ENCODE assay signal across 9 cellular contexts in the genomic region with DNA sequence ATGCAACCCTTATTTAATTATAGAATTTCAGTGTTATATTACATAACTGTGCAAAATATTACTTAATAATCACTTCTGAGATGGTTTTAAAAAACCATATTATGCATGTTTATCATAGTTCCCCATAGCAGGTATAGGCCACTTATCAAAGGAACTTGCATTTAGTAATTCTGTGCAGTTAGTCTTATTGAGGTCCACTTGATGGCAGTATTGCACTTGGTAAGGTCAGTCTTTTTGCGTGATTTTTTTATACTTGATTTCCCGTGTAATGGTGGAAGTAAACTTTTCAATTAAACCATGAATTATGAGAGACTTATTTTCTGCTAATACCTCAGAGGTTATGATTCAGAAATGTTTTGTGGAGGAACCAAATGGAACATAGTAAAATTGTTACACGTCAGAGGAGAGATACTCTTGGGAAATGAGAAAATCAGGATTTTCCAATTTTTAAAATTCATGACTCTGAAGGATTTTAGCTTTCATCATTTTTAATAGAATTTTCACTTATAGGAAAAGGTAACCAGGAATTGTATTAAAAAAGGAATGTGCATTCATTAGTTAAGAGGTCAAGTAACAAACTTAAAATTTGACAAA.
DNase-seq lines count a peak whose midpoint lies in the region; ATAC-seq and TF ChIP-seq lines count a peak whose summit lies in the region.
"Had no signal": no experiment of that assay in that cellular context is flagged by ENCODE, and none has a peak within 500 bp of the region (broad histone marks: within the 10 kb centered on the region; RNA-seq: fewer than 3 reads in every experiment).

No MANE protein-coding gene starts in this region.

- H3K36me3 Mint-ChIP-seq in natural killer cell, result no peaks in the 10 kb centered on the region

- no peaks in the 10 kb centered on the region for H3K36me3 ChIP-seq in tibial artery
- no peaks in the 10 kb centered on the region for H3K36me3 ChIP-seq in testis (ENCODE audit: low read depth, missing control alignments)

- TF ChIP-seq CTCF in HL-60 (IDR thresholded peaks at IDR 0.05; ENCODE audit: insufficient read depth, low read length) (no peak), retinal pigment epithelial cell (conservative IDR thresholded peaks at IDR 0.05; ENCODE audit: low read depth, low read length) (peak; percentile 63), tibial artery (IDR thresholded peaks at IDR 0.05) (peak in 1 of 2 experiments; percentile 19), natural killer cell (IDR thresholded peaks at IDR 0.05) (no peak), testis (IDR thresholded peaks at IDR 0.05) (peak in 1 of 3 experiments; percentile 22)

- no peaks in the 10 kb centered on the region for H3K4me1 Mint-ChIP-seq in natural killer cell
- H3K4me1 Mint-ChIP-seq: activated B cell treated with CpG ODN at 0.5 μM for 24 hours had no signal

- no peak for TF ChIP-seq POLR2A in testis (IDR thresholded peaks at IDR 0.05)

- no peak overlapping the region for H3K4me3 Mint-ChIP-seq in natural killer cell
- H3K4me3 Mint-ChIP-seq: activated B cell treated with CpG ODN at 0.5 μM for 24 hours had no signal

- ATAC-seq in esophagus mucosa (peak; percentile 53), natural killer cell (no peak)

- WGBS in testis, 2 donors, result 27 to 30% methylated on average over 3 of the region's 3 CpGs

- no peaks in the 10 kb centered on the region for H3K27me3 Mint-ChIP-seq in natural killer cell (ENCODE audit: low read depth in 2 of 2)
- H3K27me3 Mint-ChIP-seq: activated B cell treated with CpG ODN at 0.5 μM for 24 hours had no signal

- no peak overlapping the region for H3K27ac ChIP-seq in HL-60 (replicated peaks)
- H3K27ac ChIP-seq in tibial artery, result no peak overlapping the region
- H3K27ac ChIP-seq in testis, result no peak overlapping the region

- peaks cover 0 to 2% of the 10 kb centered on the region in 2 donors for H3K9me3 Mint-ChIP-seq in natural killer cell
- H3K9me3 Mint-ChIP-seq: activated B cell treated with CpG ODN at 0.5 μM for 24 hours had no signal

- no peak overlapping the region for H3K27ac Mint-ChIP-seq in natural killer cell
- H3K27ac Mint-ChIP-seq: activated B cell treated with CpG ODN at 0.5 μM for 24 hours had no signal

- DNase-seq in ELR (ENCODE audit: low read depth) (peak; percentile 42), HL-60 (ENCODE audit: low read depth in 1 of 2, low spot score in 1 of 2) (peak; percentile 5 to 12), OCI-M1 (lab: John Stamatoyannopoulos, UW) (peak; percentile 73), retinal pigment epithelial cell (ENCODE audit: low read depth) (peak; percentile 58), tibial artery (no peak), natural killer cell (no peak), testis (no peak)
- DNase-seq: activated B cell treated with CpG ODN at 0.5 μM for 24 hours had no signal

- H3K4me1 ChIP-seq in tibial artery (no peaks in the 10 kb centered on the region), testis (no peaks in the 10 kb centered on the region)

- no peak overlapping the region for H3K4me3 ChIP-seq in HL-60 (replicated peaks; ENCODE audit: insufficient read depth, low read length)
- no peak overlapping the region for H3K4me3 ChIP-seq in retinal pigment epithelial cell (ENCODE audit: low read length)
- no peak overlapping the region for H3K4me3 ChIP-seq in tibial artery
- H3K4me3 ChIP-seq in testis, result no peak overlapping the region

- H3K27me3 ChIP-seq in HL-60 (ENCODE audit: insufficient read depth, poor library complexity, severe bottlenecking), result no peaks in the 10 kb centered on the region
- no peaks in the 10 kb centered on the region for H3K27me3 ChIP-seq in tibial artery
- no peaks in the 10 kb centered on the region for H3K27me3 ChIP-seq in testis

- H3K9me3 ChIP-seq in tibial artery (no peaks in the 10 kb centered on the region), testis (no peaks in the 10 kb centered on the region)

- intact Hi-C loops in tibial artery (cut with DNase I; ENCODE audit: low total_unique reads), result no loop called here
- intact Hi-C loops in natural killer cell (cut with micrococcal nuclease), result no loop called here
- intact Hi-C loops in testis (cut with DNase I; ENCODE audit: low total_unique reads), result no loop called here

Comparison
In these comparisons a context has a peak if more than half of its experiments do, and no peak if none do; other contexts are left out.
1. DNase-seq: peak in ELR (single experiment), HL-60 (2 of 2), OCI-M1 (single experiment) and retinal pigment epithelial cell (single experiment); none in tibial artery (0 of 2), natural killer cell (single experiment) and testis (single experiment).